8 cellular contexts compared by ENCODE assay signal in the genomic region with DNA sequence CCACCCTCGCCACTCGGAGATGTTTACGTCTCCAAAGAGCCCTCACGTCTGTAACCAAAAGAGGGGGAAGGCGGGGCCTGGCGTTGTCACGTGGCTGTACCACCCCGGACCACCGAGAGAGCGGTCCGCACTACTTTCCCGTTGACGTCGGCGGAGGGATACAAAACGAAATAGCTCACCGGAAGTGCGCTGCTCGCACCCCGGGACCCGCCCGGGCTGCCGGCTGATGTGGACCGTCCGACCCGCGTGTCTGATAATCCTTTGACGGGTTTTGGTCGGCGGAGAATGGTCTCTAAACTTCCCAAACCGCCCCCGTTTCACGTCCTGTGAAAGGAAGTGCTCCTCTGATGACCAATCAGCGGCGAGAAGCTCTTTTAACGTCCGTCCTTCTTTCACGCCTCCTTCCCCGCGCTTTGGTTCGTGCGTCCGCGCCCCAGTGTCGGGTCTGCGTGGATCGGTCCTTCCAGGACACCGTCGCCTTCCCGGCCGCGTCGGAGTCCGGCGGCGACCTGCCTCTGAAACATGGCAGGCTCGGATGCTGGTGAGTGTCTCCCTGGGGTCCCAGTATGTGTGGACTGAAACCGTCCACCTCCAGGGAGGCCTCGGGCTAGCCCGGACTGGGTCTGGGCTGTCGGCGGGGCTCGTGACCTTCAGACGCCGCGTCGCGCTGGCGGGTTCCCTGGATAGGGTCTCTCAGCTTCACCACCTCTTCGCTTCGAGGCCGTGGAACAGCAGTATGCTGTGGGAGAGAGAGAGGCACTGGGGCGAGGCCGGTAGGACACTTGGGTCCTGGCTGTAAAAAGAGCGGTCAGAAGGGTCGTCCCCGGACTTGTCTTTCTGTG. TPM values are rescaled to one million over a fixed set of nuclear protein-coding genes. Genes with fewer than 3 reads are reported as not detected.
DNase-seq lines count a peak whose midpoint lies in the region; ATAC-seq and TF ChIP-seq lines count a peak whose summit lies in the region.

TSS of gene CEP95 (plus strand) at position 402 of the 842 bp plus-strand sequence. CDS start at position 523, 121 bp downstream.

- peak; percentile 51 for ATAC-seq in GM21423 (IDR thresholded peaks at IDR 0.05; ENCODE audit: unreplicated experiment)

- CTCF ChIA-PET in Calu3 (lab: Charles Lee) = interaction anchor here (0.7 to 1.0 kb wide), 3 partner anchors 9 to 894 kb away, joined by 3 to 11 read pairs (median 3); no protein-coding TSS in a partner anchor

- peaks cover 33% of the 10 kb centered on the region for H3K79me2 ChIP-seq in OCI-LY1 (ENCODE audit: insufficient read depth, low read length)

- no peak for TF ChIP-seq CTCF in Calu3 (IDR thresholded peaks at IDR 0.05; ENCODE audit: unreplicated experiment)
- no peak for TF ChIP-seq CTCF in OCI-LY1 (IDR thresholded peaks at IDR 0.05; ENCODE audit: low read length)
- no peak for TF ChIP-seq CTCF in endothelial cell (IDR thresholded peaks at IDR 0.05; ENCODE audit: unreplicated experiment)

- H3K36me3 Mint-ChIP-seq in Calu3 (ENCODE audit: insufficient read depth, unreplicated experiment) = peaks cover 83% of the 10 kb centered on the region
- peaks cover 58% of the 10 kb centered on the region for H3K36me3 Mint-ChIP-seq in endothelial cell (ENCODE audit: low read depth, unreplicated experiment)

- no peaks in the 10 kb centered on the region for H3K9me3 ChIP-seq in HUES64 (ENCODE audit: insufficient read depth, low read depth, low read length)
- no peaks in the 10 kb centered on the region for H3K9me3 ChIP-seq in OCI-LY1 (ENCODE audit: low read length)

- H3K27ac ChIP-seq in HUES64 (ENCODE audit: low read depth, low read length) (peak within 1 kb of the TSS; percentile 97), OCI-LY1 (ENCODE audit: low read depth, low read length, poor library complexity, severe bottlenecking) (peak within 1 kb of the TSS; percentile 91)

- H3K4me3 Mint-ChIP-seq in Calu3 (ENCODE audit: low read depth, unreplicated experiment) (peak within 1 kb of the TSS; percentile 86), endothelial cell (ENCODE audit: unreplicated experiment) (peak within 1 kb of the TSS; percentile 100)

- no peak within 1 kb of the TSS for H2AFZ ChIP-seq in OCI-LY1 (ENCODE audit: low read length)

- H3K4me3 ChIP-seq in HUES64 (ENCODE audit: low read length) (peak within 1 kb of the TSS; percentile 95), OCI-LY1 (ENCODE audit: low read depth, low read length, poor library complexity, severe bottlenecking) (peak within 1 kb of the TSS; percentile 87)

- no peaks in the 10 kb centered on the region for H3K9me2 ChIP-seq in OCI-LY1 (ENCODE audit: low read depth, low read length)

- under 1% methylated on average over 77 of the region's 77 CpGs for WGBS in HUES64

- H3K27ac Mint-ChIP-seq in Calu3 (ENCODE audit: unreplicated experiment) (peak within 1 kb of the TSS; percentile 99), endothelial cell (ENCODE audit: unreplicated experiment) (peak within 1 kb of the TSS; percentile 100)

- H3K4me1 Mint-ChIP-seq in Calu3 (ENCODE audit: low read depth, unreplicated experiment) (peaks cover 17% of the 10 kb centered on the region), endothelial cell (ENCODE audit: unreplicated experiment) (peaks cover 48% of the 10 kb centered on the region)

- H3K27me3 ChIP-seq in HUES64 (ENCODE audit: insufficient read depth, low read length) (no peaks in the 10 kb centered on the region), OCI-LY1 (ENCODE audit: insufficient read depth, low read length) (no peaks in the 10 kb centered on the region)

- peaks cover 10% of the 10 kb centered on the region; the same call in 1 of the 2 replicates for H4K20me1 ChIP-seq in OCI-LY1 (ENCODE audit: insufficient read depth, low read length)

- peak; percentile 91 for DNase-seq in Calu3
- peak; percentile 94 for DNase-seq in activated CD8-positive, alpha-beta memory T cell treated with anti-CD3 and anti-CD28 coated beads, Interleukin-2, amount 50 U/mL, for 4 hours
- peak; percentile 88 for DNase-seq in endothelial cell (ENCODE audit: low spot score)
- peak; percentile 96 for DNase-seq in mucosa of gallbladder (ENCODE audit: low spot score)
- peak; percentile 94 for DNase-seq in stimulated activated CD8-positive, alpha-beta memory T cell treated with anti-CD3 and anti-CD28 coated beads, Interleukin-4, amount 100 ng/mL, for 24 hours (ENCODE audit: low read depth)

- H3K4me2 ChIP-seq in OCI-LY1 (ENCODE audit: low read length) = peak within 1 kb of the TSS; percentile 89

- H3K27me3 Mint-ChIP-seq in Calu3 (ENCODE audit: unreplicated experiment) (no peaks in the 10 kb centered on the region), endothelial cell (ENCODE audit: unreplicated experiment) (peaks cover 33% of the 10 kb centered on the region)

- no peaks in the 10 kb centered on the region for H3K9me3 Mint-ChIP-seq in Calu3 (ENCODE audit: low read depth, unreplicated experiment)
- no peaks in the 10 kb centered on the region for H3K9me3 Mint-ChIP-seq in endothelial cell (ENCODE audit: unreplicated experiment)

- no TSS peak for BruUV-seq in Calu3 (replicated peaks; lab: Mats Ljungman, UMichigan)

- H3K4me1 ChIP-seq in HUES64 (ENCODE audit: insufficient read depth, low read length) (peaks cover 24% of the 10 kb centered on the region; the same call in 1 of the 2 replicates), OCI-LY1 (ENCODE audit: insufficient read depth, low read length, severe bottlenecking) (peaks cover 39% of the 10 kb centered on the region)

- peaks cover 14% of the 10 kb centered on the region; the same call in 1 of the 2 replicates for H3F3A ChIP-seq in OCI-LY1 (ENCODE audit: insufficient read depth, low read length)

- H3K36me3 ChIP-seq in HUES64 (ENCODE audit: insufficient read depth, low read length) = peaks cover 71% of the 10 kb centered on the region
- H3K36me3 ChIP-seq in OCI-LY1 (ENCODE audit: insufficient read depth, low read length) = peaks cover 71% of the 10 kb centered on the region

- H3K9ac ChIP-seq in HUES64 (ENCODE audit: low read depth, low read length) (peak within 1 kb of the TSS; percentile 100), OCI-LY1 (ENCODE audit: low read length) (peak within 1 kb of the TSS; percentile 99)

- intact Hi-C loops in Calu3 (cut with micrococcal nuclease; ENCODE audit: unreplicated experiment) = no loop called here

RNA-seq across cellular contexts. Expression of gene CEP95, which starts in this region (rescaled TPM):
- total RNA-seq in Calu3 (2022) (37.6 and 38.9 TPM in 2 replicates), endothelial cell (ENCODE audit: unreplicated experiment) (47.8 TPM), mucosa of gallbladder (29.7 TPM)
- 35.7 TPM for polyA plus RNA-seq in HUES64 (2013, experiment 1 of 2)
- polyA plus RNA-seq in HUES64 (2013, experiment 2 of 2) = 37.3 TPM

Comparison
In these comparisons a context has a peak if more than half of its experiments do, and no peak if none do; other contexts are left out.
1. Peak in every context shown above with its lines: DNase-seq, ATAC-seq, H3K4me3 ChIP-seq and H3K27ac ChIP-seq.